ENCODE assay signal across 8 cellular contexts in genomic region chr12:110846615-110847566, GRCh38. TPM values are rescaled to one million over a fixed set of nuclear protein-coding genes. Genes with fewer than 3 reads are reported as not detected.
DNase-seq lines count a peak whose midpoint lies in the region; ATAC-seq, FAIRE-seq and TF ChIP-seq lines count a peak whose summit lies in the region.

Gene CCDC63 (plus strand): TSS chr12:110846987. CDS start chr12:110852955, 5,968 bp downstream.

- H3K4me1 Mint-ChIP-seq in natural killer cell treated with Interleukin-12 subunit alpha and Interleukin-12 subunit beta and Interleukin-15 and Interleukin-18, amount 100 ng/mL, for 72 hours (ENCODE audit: low read depth in 2 of 2), result peaks cover 0 to 5% of the 10 kb centered on the region in 2 donors

- peak within 1 kb of the TSS; percentile 48 for H3K4me3 Mint-ChIP-seq in natural killer cell treated with Interleukin-12 subunit alpha and Interleukin-12 subunit beta and Interleukin-15 and Interleukin-18, amount 100 ng/mL, for 72 hours

- H3K9me3 Mint-ChIP-seq in natural killer cell treated with Interleukin-12 subunit alpha and Interleukin-12 subunit beta and Interleukin-15 and Interleukin-18, amount 100 ng/mL, for 72 hours, result no peaks in the 10 kb centered on the region

- H3K27ac Mint-ChIP-seq in natural killer cell treated with Interleukin-12 subunit alpha and Interleukin-12 subunit beta and Interleukin-15 and Interleukin-18, amount 100 ng/mL, for 72 hours, result no peak within 1 kb of the TSS

- FAIRE-seq in H54 (lab: Jason Lieb, UNC) (no peak), RCC 7860 (lab: Jason Lieb, UNC) (no peak)

- no peak for TF ChIP-seq POLR2A in H54 (IDR thresholded peaks at IDR 0.05; ENCODE audit: low read depth, low read length)

- DNase-seq in D341Med (ENCODE audit: low spot score), result peak; percentile 85
- peak; percentile 37 for DNase-seq in M059J (ENCODE audit: low read depth)
- DNase-seq in activated CD8-positive, alpha-beta memory T cell treated with anti-CD3 and anti-CD28 coated beads for 24 hours, result peak; percentile 69
- peak; percentile 15 for DNase-seq in fibroblast of peridontal ligament (ENCODE audit: extremely low read depth)
- no peak for DNase-seq in natural killer cell treated with Interleukin-12 subunit alpha and Interleukin-12 subunit beta and Interleukin-15 and Interleukin-18, amount 100 ng/mL, for 72 hours (ENCODE audit: low spot score)
- no peak for DNase-seq in H54 (ENCODE audit: insufficient read length, low spot score)
- no peak for DNase-seq in RCC 7860 (ENCODE audit: low spot score)
- no peak for DNase-seq in SHP77 treated with DMSO at 0.1 percent for 48 hours (lab: John Stamatoyannopoulos, UW)

- H3K27me3 Mint-ChIP-seq in natural killer cell treated with Interleukin-12 subunit alpha and Interleukin-12 subunit beta and Interleukin-15 and Interleukin-18, amount 100 ng/mL, for 72 hours, result peaks cover 27 to 55% of the 10 kb centered on the region in 2 donors

- peak; percentile 58 to 73 for ATAC-seq in natural killer cell treated with Interleukin-12 subunit alpha and Interleukin-12 subunit beta and Interleukin-15 and Interleukin-18, amount 100 ng/mL, for 72 hours

- H3K36me3 Mint-ChIP-seq in natural killer cell treated with Interleukin-12 subunit alpha and Interleukin-12 subunit beta and Interleukin-15 and Interleukin-18, amount 100 ng/mL, for 72 hours, result no peaks in the 10 kb centered on the region

RNA-seq across cellular contexts. Expression of gene CCDC63, which starts in this region (rescaled TPM):
- not detected in 2 replicates for total RNA-seq in M059J (2014; rRNA removed; shearing (Covaris generic))
- not detected for total RNA-seq in natural killer cell treated with Interleukin-12 subunit alpha and Interleukin-12 subunit beta and Interleukin-15 and Interleukin-18, amount 100 ng/mL, for 72 hours

Comparison
In these comparisons a context has a peak if more than half of its experiments do, and no peak if none do; other contexts are left out.
1. Peak in DNase-seq in M059J; RNA of the gene not detected or under 1 TPM.
2. Peak in ATAC-seq in natural killer cell treated with Interleukin-12 subunit alpha and Interleukin-12 subunit beta and Interleukin-15 and Interleukin-18, amount 100 ng/mL, for 72 hours; RNA of the gene not detected or under 1 TPM.
3. DNase-seq: peak in D341Med (single experiment), activated CD8-positive, alpha-beta memory T cell treated with anti-CD3 and anti-CD28 coated beads for 24 hours (single experiment) and fibroblast of peridontal ligament (single experiment); none in natural killer cell treated with Interleukin-12 subunit alpha and Interleukin-12 subunit beta and Interleukin-15 and Interleukin-18, amount 100 ng/mL, for 72 hours (single experiment), H54 (single experiment), RCC 7860 (single experiment) and SHP77 treated with DMSO at 0.1 percent for 48 hours (single experiment).